In the genomic region with DNA sequence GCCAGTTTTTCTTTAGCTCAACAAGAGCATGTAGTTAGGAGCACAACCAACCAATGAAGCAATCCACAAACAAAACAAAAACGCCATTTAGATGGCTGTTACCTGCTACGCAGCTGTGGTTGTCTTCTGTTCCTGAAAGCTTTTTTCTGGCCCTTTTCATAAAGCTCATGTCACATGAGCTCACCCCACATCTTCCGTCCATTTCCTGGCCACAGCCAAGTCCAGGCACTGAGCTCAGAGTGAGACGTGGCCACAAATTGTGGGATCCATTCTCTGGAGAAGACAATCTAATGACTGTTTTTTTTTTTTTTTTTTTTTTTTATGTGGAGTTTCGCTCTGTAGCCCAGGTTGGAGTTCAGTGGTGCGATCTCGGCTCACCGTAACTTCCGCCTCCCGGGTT, we compare ENCODE assay signal across 20 cellular contexts.
"Had no signal": no experiment of that assay in that cellular context is flagged by ENCODE, and none has a peak within 500 bp of the region (broad histone marks: within the 10 kb centered on the region; RNA-seq: fewer than 3 reads in every experiment).

No MANE protein-coding gene starts in this region.

- ATAC-seq: activated T-cell treated with anti-CD3 and anti-CD28 coated beads, Interleukin-2, amount 50 U/mL, for 72 hours; gastroesophageal sphincter; left colon; mucosa of descending colon; naive thymus-derived CD8-positive, alpha-beta T cell; stimulated activated naive CD8-positive, alpha-beta T cell treated with anti-CD3 and anti-CD28 coated beads, Interleukin-15, amount 100 ng/mL, for 72 hours had no signal

- DNase-seq: activated B cell treated with CpG ODN at 0.5 μM for 24 hours; activated CD4-positive, alpha-beta T cell treated with anti-CD3 and anti-CD28 coated beads for 48 hours; activated CD8-positive, alpha-beta memory T cell treated with anti-CD3 and anti-CD28 coated beads, Interleukin-2, amount 50 U/mL, for 48 hours; activated gamma-delta T cell; activated T-cell treated with anti-CD3 and anti-CD28 coated beads, Interleukin-2, amount 50 U/mL, for 72 hours; amniotic stem cell; effector CD8-positive, alpha-beta T cell; left colon; mucosa of descending colon; naive thymus-derived CD8-positive, alpha-beta T cell; right lobe of liver; stimulated activated CD4-positive, alpha-beta T cell treated with anti-CD3 and anti-CD28 coated beads, Interleukin-1b, Interleukin-23, amount 100 ng/mL, for 48 hours; stimulated activated naive CD8-positive, alpha-beta T cell treated with anti-CD3 and anti-CD28 coated beads, Interleukin-15, amount 100 ng/mL, for 72 hours; testis had no signal

- H3K4me3 Mint-ChIP-seq: activated B cell treated with CpG ODN at 0.5 μM for 24 hours; activated naive CD8-positive, alpha-beta T cell; activated T-cell treated with anti-CD3 and anti-CD28 coated beads, Interleukin-2, amount 50 U/mL, for 72 hours; brain; naive thymus-derived CD8-positive, alpha-beta T cell; stimulated activated naive CD8-positive, alpha-beta T cell treated with anti-CD3 and anti-CD28 coated beads, Interleukin-15, amount 100 ng/mL, for 72 hours had no signal

- H3K4me3 ChIP-seq: gastroesophageal sphincter, mucosa of descending colon, right lobe of liver, testis had no signal

- H3K9me3 ChIP-seq: mucosa of descending colon, right lobe of liver, testis had no signal

- H3K9me3 Mint-ChIP-seq: activated B cell treated with CpG ODN at 0.5 μM for 24 hours; activated T-cell treated with anti-CD3 and anti-CD28 coated beads, Interleukin-2, amount 50 U/mL, for 72 hours; stimulated activated naive CD8-positive, alpha-beta T cell treated with anti-CD3 and anti-CD28 coated beads, Interleukin-15, amount 100 ng/mL, for 72 hours had no signal

- H3K4me1 Mint-ChIP-seq: activated B cell treated with CpG ODN at 0.5 μM for 24 hours; naive thymus-derived CD8-positive, alpha-beta T cell; stimulated activated naive CD8-positive, alpha-beta T cell treated with anti-CD3 and anti-CD28 coated beads, Interleukin-15, amount 100 ng/mL, for 72 hours had no signal

- H3K27ac Mint-ChIP-seq: activated B cell treated with CpG ODN at 0.5 μM for 24 hours; activated naive CD8-positive, alpha-beta T cell; activated T-cell treated with anti-CD3 and anti-CD28 coated beads, Interleukin-2, amount 50 U/mL, for 72 hours; naive thymus-derived CD8-positive, alpha-beta T cell; stimulated activated naive CD8-positive, alpha-beta T cell treated with anti-CD3 and anti-CD28 coated beads, Interleukin-15, amount 100 ng/mL, for 72 hours had no signal

- H3K36me3 Mint-ChIP-seq: activated naive CD8-positive, alpha-beta T cell; naive thymus-derived CD8-positive, alpha-beta T cell had no signal

- H3K4me1 ChIP-seq: gastroesophageal sphincter, right lobe of liver, testis had no signal

- H3K27ac ChIP-seq: epithelial cell of prostate, gastroesophageal sphincter, testis had no signal

- FAIRE-seq: islet of Langerhans, TTC549 had no signal

- H3K27me3 ChIP-seq: right lobe of liver, testis had no signal

- H3K36me3 ChIP-seq: gastroesophageal sphincter, right lobe of liver had no signal
